Comparison of ENCODE assay signal across 10 cellular contexts in genomic region chr10:23081891-23082290, GRCh38. TPM values are rescaled to one million over a fixed set of nuclear protein-coding genes. Genes with fewer than 3 reads are reported as not detected.
DNase-seq lines count a peak whose midpoint lies in the region; ATAC-seq and TF ChIP-seq lines count a peak whose summit lies in the region.
"Had no signal": no experiment of that assay in that cellular context is flagged by ENCODE, and none has a peak within 500 bp of the region (broad histone marks: within the 10 kb centered on the region; RNA-seq: fewer than 3 reads in every experiment).

No MANE protein-coding gene starts in this region.

- H3K9me3 ChIP-seq in hepatocyte (ENCODE audit: low read depth): no peaks in the 10 kb centered on the region

- no peaks in the 10 kb centered on the region for H3K79me2 ChIP-seq in hepatocyte

- 93% methylated on average over 4 of the region's 4 CpGs for WGBS in hepatocyte (ENCODE audit: low lambda C conversion rate, missing lambda C conversion rate)

- H2AFZ ChIP-seq in hepatocyte: no peak overlapping the region

- peak; percentile 45 for TF ChIP-seq CTCF in AG10803 (conservative IDR thresholded peaks at IDR 0.05; ENCODE audit: low read length)
- TF ChIP-seq CTCF in hepatocyte (IDR thresholded peaks at IDR 0.05; ENCODE audit: poor library complexity): peak; percentile 17

- DNase-seq in AG10803 (ENCODE audit: low read depth) (peak; percentile 8), H4 (ENCODE audit: low spot score) (peak; percentile 11), hepatocyte (ENCODE audit: low spot score) (no peak), glomerular visceral epithelial cell (ENCODE audit: extremely low spot score) (no peak), DMS114 treated with DMSO at 0.1 percent for 48 hours (lab: John Stamatoyannopoulos, UW; ENCODE audit: unreplicated experiment) (no peak), DMS153 (lab: John Stamatoyannopoulos, UW) (no peak)
- DNase-seq: activated naive CD4-positive, alpha-beta T cell treated with Interleukin-2 at 50 U/mL for 16 hours; glutamatergic neuron had no signal

- H3K27me3 ChIP-seq in hepatocyte: no peaks in the 10 kb centered on the region

- peaks cover 6% of the 10 kb centered on the region for H3K4me1 ChIP-seq in hepatocyte (ENCODE audit: insufficient read depth)

- H3K4me2 ChIP-seq in hepatocyte: no peak overlapping the region

- peak overlapping the region; percentile 3 for H3K27ac ChIP-seq in hepatocyte

- H3K4me3 ChIP-seq in AG10803 (ENCODE audit: low read length): no peak overlapping the region
- no peak overlapping the region for H3K4me3 ChIP-seq in hepatocyte

- H3K36me3 ChIP-seq in hepatocyte (replicated peaks; ENCODE audit: insufficient read depth, low read depth): no peaks in the 10 kb centered on the region

- H4K20me1 ChIP-seq in hepatocyte (ENCODE audit: insufficient read depth, poor library complexity, severe bottlenecking): no peaks in the 10 kb centered on the region

- H3K9me2 ChIP-seq in hepatocyte (replicated peaks; ENCODE audit: insufficient read depth): no peaks in the 10 kb centered on the region

- ATAC-seq in SK-N-SH treated with all-trans-retinoic acid at 6 μM for 48 hours (peak; percentile 64), GM21515 (IDR thresholded peaks at IDR 0.05; ENCODE audit: unreplicated experiment) (no peak)

TF ChIP-seq in SK-N-SH treated with all-trans-retinoic acid at 6 μM for 48 hours, 23 proteins besides CTCF, POLR2A, EP300 and RAD21:
- TF ChIP-seq ISL1 (CRISPR knock-in tag; IDR thresholded peaks at IDR 0.05): no peak
- no peak for TF ChIP-seq PPARA (CRISPR knock-in tag; IDR thresholded peaks at IDR 0.05; ENCODE audit: borderline replicate concordance)
- no peak for TF ChIP-seq ZFP3 (CRISPR knock-in tag; IDR thresholded peaks at IDR 0.05)
- TF ChIP-seq TCF4 (CRISPR knock-in tag; IDR thresholded peaks at IDR 0.05; ENCODE audit: borderline replicate concordance): no peak
- TF ChIP-seq TSHZ2 (CRISPR knock-in tag; IDR thresholded peaks at IDR 0.05): no peak
- no peak for TF ChIP-seq GLIS3 (CRISPR knock-in tag; IDR thresholded peaks at IDR 0.05)
- TF ChIP-seq ZNF8 (CRISPR knock-in tag; IDR thresholded peaks at IDR 0.05): no peak

RNA-seq across cellular contexts. Expression of gene MSRB2, which starts 13.5 kb away (rescaled TPM):
- total RNA-seq in H4 (2014; rRNA removed; shearing (Covaris generic)): 11.5 and 13.7 TPM in 2 replicates
- 23.6 and 26.4 TPM in 2 replicates for total RNA-seq in hepatocyte
- 83.5 and 90.2 TPM in 2 replicates for polyA plus RNA-seq in hepatocyte

Comparison
In these comparisons a context has a peak if more than half of its experiments do, and no peak if none do; other contexts are left out.
1. DNase-seq: peak in AG10803 (single experiment) and H4 (single experiment); none in hepatocyte (single experiment), glomerular visceral epithelial cell (single experiment), DMS114 treated with DMSO at 0.1 percent for 48 hours (single experiment) and DMS153 (single experiment).